9 cellular contexts compared by ENCODE assay signal in genomic region chr13:48235814-48236135, GRCh38. TPM values are rescaled to one million over a fixed set of nuclear protein-coding genes. Genes with fewer than 3 reads are reported as not detected.
DNase-seq lines count a peak whose midpoint lies in the region; ATAC-seq, FAIRE-seq and TF ChIP-seq lines count a peak whose summit lies in the region.
"Had no signal": no experiment of that assay in that cellular context is flagged by ENCODE, and none has a peak within 500 bp of the region (broad histone marks: within the 10 kb centered on the region; RNA-seq: fewer than 3 reads in every experiment).

No MANE protein-coding gene starts in this region.

- H2BK20ac ChIP-seq in IMR-90 (ENCODE audit: low read depth, low read length), result no peak overlapping the region

- no peak overlapping the region for H3K14ac ChIP-seq in IMR-90 (replicated peaks; ENCODE audit: low read depth, low read length)

- CTCF ChIA-PET in IMR-90 (lab: Yijun Ruan, JAX), result interaction anchor here (0.7 kb wide), 1 partner anchor 140 kb away, joined by 3 read pairs; no protein-coding TSS in a partner anchor

- no peak overlapping the region for H4K5ac ChIP-seq in IMR-90 (ENCODE audit: low read depth, low read length)

- H3K27ac Mint-ChIP-seq in activated naive CD8-positive, alpha-beta T cell treated with anti-CD3 and anti-CD28 coated beads for 36 hours, result peak overlapping the region; percentile 90

- peaks cover 14% of the 10 kb centered on the region; the same call in 1 of the 2 replicates for H4K20me1 ChIP-seq in IMR-90 (ENCODE audit: insufficient read depth, low read length)

- dilution Hi-C loops in IMR-90 (cut with HindIII; ENCODE audit: low sequenced_read_pairs, unreplicated experiment), result no loop called here

- H3K27ac ChIP-seq in IMR-90 (ENCODE audit: insufficient read depth, low read length) (no peak overlapping the region), iPS-20b (ENCODE audit: low read length) (no peak overlapping the region), small intestine (ENCODE audit: low read depth in 1 of 2, low read length in 1 of 2) (peak overlapping the region; percentile 6 to 39)

- intact Hi-C loops in IMR-90 (cut with micrococcal nuclease), result loop anchor here (2.0 to 10.0 kb wide), 3 partner anchors 69 to 529 kb away; no protein-coding TSS in a partner anchor

- H3K4me3 Mint-ChIP-seq in activated naive CD8-positive, alpha-beta T cell treated with anti-CD3 and anti-CD28 coated beads for 36 hours, result peak overlapping the region; percentile 75

- H3K4ac ChIP-seq in IMR-90 (ENCODE audit: low read depth, low read length), result no peak overlapping the region

- no peaks in the 10 kb centered on the region for H3K9me3 Mint-ChIP-seq in activated naive CD8-positive, alpha-beta T cell treated with anti-CD3 and anti-CD28 coated beads for 36 hours

- H2BK5ac ChIP-seq in IMR-90 (ENCODE audit: low read depth, low read length, poor library complexity, severe bottlenecking), result no peak overlapping the region

- no peak for TF ChIP-seq POLR2A in IMR-90 (IDR thresholded peaks at IDR 0.05; ENCODE audit: low read depth, low read length)

- no TSS peak for BruUV-seq in IMR-90 (replicated peaks; lab: Mats Ljungman, UMichigan)

- DNase-seq in IMR-90 (no peak), small intestine (no peak), NCI-H510A treated with DMSO at 0.1 percent for 48 hours (lab: John Stamatoyannopoulos, UW) (no peak)
- no peak for DNase-seq in activated naive CD8-positive, alpha-beta T cell treated with anti-CD3 and anti-CD28 coated beads for 36 hours
- DNase-seq: NCI-H1092 had no signal

- H4K91ac ChIP-seq in IMR-90 (ENCODE audit: insufficient read depth, low read depth, low read length), result no peak overlapping the region

- H3K27me3 ChIP-seq in IMR-90 (ENCODE audit: control insufficient read depth, insufficient read depth, low read length) (0 out of 2 replicates have a peak, but pooled peaks cover 2% of the 10 kb centered on the region), iPS-20b (ENCODE audit: insufficient read depth, low read length) (peaks cover 17% of the 10 kb centered on the region; the same call in 1 of the 2 replicates), small intestine (ENCODE audit: control insufficient read depth in 2 of 2, insufficient read depth in 2 of 2, low read length in 2 of 2) (no peaks in the 10 kb centered on the region)

- H2AK9ac ChIP-seq in IMR-90 (replicated peaks; ENCODE audit: low read depth, low read length, poor library complexity), result no peak overlapping the region

- peaks cover 20 to 45% of the 10 kb centered on the region in 2 experiments for H3K79me1 ChIP-seq in IMR-90 (ENCODE audit: low read depth in 1 of 2, low read length in 2 of 2)

- H3K4me2 ChIP-seq in IMR-90 (ENCODE audit: low read depth, low read length), result peak overlapping the region; percentile 90

- H3K4me1 Mint-ChIP-seq in activated naive CD8-positive, alpha-beta T cell treated with anti-CD3 and anti-CD28 coated beads for 36 hours, result peaks cover 63% of the 10 kb centered on the region

- no peak overlapping the region for H4K8ac ChIP-seq in IMR-90 (ENCODE audit: low read depth in 2 of 2, low read length in 2 of 2)

- H2AFZ ChIP-seq in IMR-90 (replicated peaks; ENCODE audit: low read length, poor library complexity), result no peak overlapping the region

- no peak overlapping the region for H3K9ac ChIP-seq in IMR-90 (ENCODE audit: low read depth, low read length)
- peak overlapping the region; percentile 51; the same call in 1 of the 2 replicates for H3K9ac ChIP-seq in iPS-20b (ENCODE audit: low read depth, low read length)

- FAIRE-seq in small intestine (lab: Jason Lieb, UNC), result no peak

- no peak overlapping the region for H3K56ac ChIP-seq in IMR-90 (ENCODE audit: extremely low read depth, insufficient read depth, low read length)

- H3K4me1 ChIP-seq in IMR-90 (ENCODE audit: control insufficient read depth, insufficient read depth, low read length) (peaks cover 8% of the 10 kb centered on the region), iPS-20b (ENCODE audit: insufficient read depth, low read length) (peaks cover 34% of the 10 kb centered on the region), small intestine (ENCODE audit: control insufficient read depth in 2 of 2, insufficient read depth in 1 of 2, low read depth in 1 of 2, low read length in 1 of 2) (peaks cover 3 to 12% of the 10 kb centered on the region in 2 donors)

- peak overlapping the region; percentile 29; the same call in 1 of the 2 replicates for H3K23ac ChIP-seq in IMR-90 (ENCODE audit: low read depth, low read length)

- no peaks in the 10 kb centered on the region for H3K27me3 Mint-ChIP-seq in activated naive CD8-positive, alpha-beta T cell treated with anti-CD3 and anti-CD28 coated beads for 36 hours

- POLR2A ChIA-PET in IMR-90 (lab: Charles Lee; ENCODE audit: unreplicated experiment), result no interaction called here

- H2BK120ac ChIP-seq in IMR-90 (ENCODE audit: low read depth, low read length), result no peak overlapping the region

- H3K9me3 ChIP-seq in IMR-90 (ENCODE audit: control insufficient read depth, insufficient read depth, low read length) (peaks cover 3% of the 10 kb centered on the region; the same call in 1 of the 2 replicates), iPS-20b (ENCODE audit: insufficient read depth, low read depth, low read length) (no peaks in the 10 kb centered on the region), small intestine (ENCODE audit: control insufficient read depth, low read depth) (no peaks in the 10 kb centered on the region)

- H3K4me3 ChIP-seq in IMR-90 (ENCODE audit: insufficient read depth, low read depth, low read length), result no peak overlapping the region
- peak overlapping the region; percentile 91 for H3K4me3 ChIP-seq in iPS-20b (ENCODE audit: low read length)
- peak overlapping the region in 1 of 2 donors; percentile 54 for H3K4me3 ChIP-seq in small intestine (ENCODE audit: low read depth in 1 of 2, low read length in 2 of 2)

- TF ChIP-seq CTCF in IMR-90 (conservative IDR thresholded peaks at IDR 0.05; ENCODE audit: low read depth, low read length), result no peak

- no peak for TF ChIP-seq RAD21 in IMR-90 (IDR thresholded peaks at IDR 0.05; ENCODE audit: low read length)

- H3K18ac ChIP-seq in IMR-90 (ENCODE audit: low read depth, low read length), result no peak overlapping the region

- in situ Hi-C loops in IMR-90 (cut with MboI; ENCODE audit: low sequenced_read_pairs), result no loop called here

- H3K9me1 ChIP-seq in IMR-90 (ENCODE audit: insufficient read depth, low read length), result peaks cover 6% of the 10 kb centered on the region; the same call in 1 of the 2 replicates

- H2AK5ac ChIP-seq in IMR-90 (ENCODE audit: low read depth, low read length), result no peak overlapping the region

- no peak overlapping the region for H2BK15ac ChIP-seq in IMR-90 (ENCODE audit: low read depth, low read length)

- H3K36me3 Mint-ChIP-seq in activated naive CD8-positive, alpha-beta T cell treated with anti-CD3 and anti-CD28 coated beads for 36 hours, result peaks cover 5% of the 10 kb centered on the region

- H3K36me3 ChIP-seq in IMR-90 (ENCODE audit: control insufficient read depth, insufficient read depth, low read length) (peaks cover 2% of the 10 kb centered on the region; the same call in 1 of the 2 replicates), iPS-20b (ENCODE audit: insufficient read depth, low read depth, low read length) (no peaks in the 10 kb centered on the region), small intestine (ENCODE audit: control insufficient read depth in 2 of 2, insufficient read depth in 2 of 2, low read length in 2 of 2) (peaks cover 0 to 2% of the 10 kb centered on the region in 2 donors)

- no CpG with 5 or more reads among the region's 1 CpG for WGBS in IMR-90 (ENCODE audit: extremely low coverage in 2 of 2, insufficient read length in 1 of 2), 2 experiments
- WGBS in small intestine, 3 donors, result 6 to 47% (median 44%) methylated on average over 1 of the region's 1 CpG

- ATAC-seq in IMR-90 (ENCODE audit: low read depth) (no peak), HG03196 (IDR thresholded peaks at IDR 0.05; ENCODE audit: unreplicated experiment) (no peak), GM19035 (IDR thresholded peaks at IDR 0.05; ENCODE audit: unreplicated experiment) (no peak), HG03095 (IDR thresholded peaks at IDR 0.05; ENCODE audit: unreplicated experiment) (no peak)

TF ChIP-seq in IMR-90, 13 proteins besides CTCF, POLR2A, EP300 and RAD21 (continues in another document):
- TF ChIP-seq USF2 (IDR thresholded peaks at IDR 0.05; ENCODE audit: low read depth, low read length), result no peak
- no peak for TF ChIP-seq SMC3 (IDR thresholded peaks at IDR 0.05; ENCODE audit: low read depth, low read length)
- TF ChIP-seq MAZ (IDR thresholded peaks at IDR 0.05; ENCODE audit: borderline replicate concordance, low read depth, low read length), result no peak
- no peak for TF ChIP-seq ELK1 (IDR thresholded peaks at IDR 0.05; ENCODE audit: borderline replicate concordance, low read depth, low read length)
- TF ChIP-seq CEBPB (IDR thresholded peaks at IDR 0.05; ENCODE audit: low read depth, low read length), result no peak
- TF ChIP-seq FOS (IDR thresholded peaks at IDR 0.05; ENCODE audit: low read depth, low read length), result no peak
- TF ChIP-seq RFX5 (IDR thresholded peaks at IDR 0.05; ENCODE audit: low read depth, low read length), result no peak
- no peak for TF ChIP-seq MAFK (IDR thresholded peaks at IDR 0.05; ENCODE audit: low read depth, low read length)
- no peak for TF ChIP-seq CHD1 (IDR thresholded peaks at IDR 0.05; ENCODE audit: low read depth, low read length)

RNA-seq across cellular contexts. Expression of gene ITM2B, which starts 2.8 kb away (rescaled TPM):
- total RNA-seq in IMR-90 (2012; rRNA removed), result 51.1 and 76.9 TPM in 2 replicates
- 127 and 158 TPM in 2 replicates for polyA plus RNA-seq in IMR-90 (2012; rRNA removed)
- 74.9 and 83.1 TPM in 2 replicates for polyA plus RNA-seq in IMR-90 (2012; cell fraction: cytosol; rRNA removed)
- polyA plus RNA-seq in IMR-90 (2012; cell fraction: nucleus; rRNA removed; ENCODE audit: low replicate concordance), result 22.2 and 62.3 TPM in 2 replicates
- total RNA-seq in activated naive CD8-positive, alpha-beta T cell treated with anti-CD3 and anti-CD28 coated beads for 36 hours, result 10 to 100 TPM; 90.7 to 95.9 TPM
- polyA plus RNA-seq in small intestine, result 100 to 1,000 TPM; 288 to 437 (median 349) TPM

Comparison
In these comparisons a context has a peak if more than half of its experiments do, and no peak if none do; other contexts are left out.
1. H3K27ac ChIP-seq: peak in small intestine (2 of 2); none in IMR-90 (single experiment) and iPS-20b (single experiment).